Comparison of ENCODE assay signal across 7 cellular contexts in genomic region chr4:184344435-184344834, GRCh38.
DNase-seq lines count a peak whose midpoint lies in the region; ATAC-seq and TF ChIP-seq lines count a peak whose summit lies in the region.

No MANE protein-coding gene starts in this region.

- H3K4me2 ChIP-seq in GM23248 (ENCODE audit: unreplicated experiment) (no peak overlapping the region), neural progenitor cell (peak overlapping the region; percentile 91)

- peak overlapping the region in 1 of 3 donors; percentile 67 for H3K27ac Mint-ChIP-seq in CD4-positive, CD25-positive, alpha-beta regulatory T cell
- H3K27ac Mint-ChIP-seq in activated T-helper 2 cell treated with anti-CD3 and anti-CD28 coated beads, Interferon-gamma antibody, Interleukin-2, Interleukin-4, amounts not matched to agents 10 μg/mL and 5 μg/mL and 100 μg/mL, durations not matched to agents 14 hours and 24 hours and 36 hours, result no peak overlapping the region
- H3K27ac Mint-ChIP-seq in neural progenitor cell, result peak overlapping the region; percentile 80

- no peaks in the 10 kb centered on the region for H3K79me2 ChIP-seq in GM23248 (ENCODE audit: insufficient read depth)
- no peaks in the 10 kb centered on the region for H3K79me2 ChIP-seq in neural progenitor cell (ENCODE audit: low read depth)

- H3K36me3 Mint-ChIP-seq in CD4-positive, CD25-positive, alpha-beta regulatory T cell, result no peaks in the 10 kb centered on the region
- no peaks in the 10 kb centered on the region for H3K36me3 Mint-ChIP-seq in activated T-helper 2 cell treated with anti-CD3 and anti-CD28 coated beads, Interferon-gamma antibody, Interleukin-2, Interleukin-4, amounts not matched to agents 10 μg/mL and 5 μg/mL and 100 μg/mL, durations not matched to agents 14 hours and 24 hours and 36 hours (ENCODE audit: low read depth)
- H3K36me3 Mint-ChIP-seq in neural progenitor cell, result no peaks in the 10 kb centered on the region

- H3K9me3 Mint-ChIP-seq in CD4-positive, CD25-positive, alpha-beta regulatory T cell, result no peaks in the 10 kb centered on the region
- no peaks in the 10 kb centered on the region for H3K9me3 Mint-ChIP-seq in activated T-helper 2 cell treated with anti-CD3 and anti-CD28 coated beads, Interferon-gamma antibody, Interleukin-2, Interleukin-4, amounts not matched to agents 10 μg/mL and 5 μg/mL and 100 μg/mL, durations not matched to agents 14 hours and 24 hours and 36 hours
- H3K9me3 Mint-ChIP-seq in neural progenitor cell, result no peaks in the 10 kb centered on the region

- H3K4me1 ChIP-seq in CD4-positive, CD25-positive, alpha-beta regulatory T cell (ENCODE audit: control insufficient read depth, insufficient read depth, low read length, poor library complexity, severe bottlenecking), result peaks cover 10% of the 10 kb centered on the region
- H3K4me1 ChIP-seq in GM23248 (ENCODE audit: insufficient read depth) (no peaks in the 10 kb centered on the region), neural progenitor cell (peaks cover 7% of the 10 kb centered on the region)

- intact Hi-C loops in activated T-helper 2 cell treated with anti-CD3 and anti-CD28 coated beads, Interferon-gamma antibody, Interleukin-2, Interleukin-4, amounts not matched to agents 10 μg/mL and 5 μg/mL and 100 μg/mL, durations not matched to agents 14 hours and 24 hours and 36 hours (cut with micrococcal nuclease), result loop anchor here (5.0 kb wide), 2 partner anchors 38 to 42 kb away; no protein-coding TSS in a partner anchor

- peak overlapping the region; percentile 90 for H3K4me3 ChIP-seq in CD4-positive, CD25-positive, alpha-beta regulatory T cell (ENCODE audit: low read depth, low read length)
- H3K4me3 ChIP-seq in GM23248 (no peak overlapping the region), neural progenitor cell (no peak overlapping the region)

- no peaks in the 10 kb centered on the region for H4K20me1 ChIP-seq in GM23248 (ENCODE audit: insufficient read depth)
- no peaks in the 10 kb centered on the region for H4K20me1 ChIP-seq in neural progenitor cell (ENCODE audit: low read depth)

- H2AFZ ChIP-seq in GM23248 (peak overlapping the region; percentile 95; the same call in 1 of the 2 replicates), neural progenitor cell (replicated peaks) (peak overlapping the region; percentile 98)

- H3K9me2 ChIP-seq in GM23248 (ENCODE audit: insufficient read depth), result no peaks in the 10 kb centered on the region

- 74% methylated on average over 4 of the region's 4 CpGs for WGBS in GM23248 (ENCODE audit: low coverage in 1 of 2, low lambda C conversion rate in 2 of 2, missing lambda C conversion rate in 2 of 2), 2 experiments

- in situ Hi-C loops in GM23248 (cut with MboI), result no loop called here

- H3F3A ChIP-seq in GM23248 (ENCODE audit: insufficient read depth), result no peaks in the 10 kb centered on the region
- H3F3A ChIP-seq in neural progenitor cell (ENCODE audit: low read depth), result peaks cover 5% of the 10 kb centered on the region

- H3K9me3 ChIP-seq in CD4-positive, CD25-positive, alpha-beta regulatory T cell (ENCODE audit: control insufficient read depth in 2 of 2, low read length in 2 of 2), result no peaks in the 10 kb centered on the region
- H3K9me3 ChIP-seq in GM23248 (ENCODE audit: low read depth) (no peaks in the 10 kb centered on the region), neural progenitor cell (ENCODE audit: low read depth) (no peaks in the 10 kb centered on the region)

- H3K4me1 Mint-ChIP-seq in CD4-positive, CD25-positive, alpha-beta regulatory T cell, result peaks cover 0 to 19% (median 13%) of the 10 kb centered on the region in 4 donors
- H3K4me1 Mint-ChIP-seq in activated T-helper 2 cell treated with anti-CD3 and anti-CD28 coated beads, Interferon-gamma antibody, Interleukin-2, Interleukin-4, amounts not matched to agents 10 μg/mL and 5 μg/mL and 100 μg/mL, durations not matched to agents 14 hours and 24 hours and 36 hours (ENCODE audit: low read depth), result peaks cover 24% of the 10 kb centered on the region
- peaks cover 48% of the 10 kb centered on the region for H3K4me1 Mint-ChIP-seq in neural progenitor cell

- peaks cover 13% of the 10 kb centered on the region for H3K27me3 Mint-ChIP-seq in CD4-positive, CD25-positive, alpha-beta regulatory T cell
- H3K27me3 Mint-ChIP-seq in activated T-helper 2 cell treated with anti-CD3 and anti-CD28 coated beads, Interferon-gamma antibody, Interleukin-2, Interleukin-4, amounts not matched to agents 10 μg/mL and 5 μg/mL and 100 μg/mL, durations not matched to agents 14 hours and 24 hours and 36 hours (ENCODE audit: low read depth), result no peaks in the 10 kb centered on the region
- peaks cover 6% of the 10 kb centered on the region for H3K27me3 Mint-ChIP-seq in neural progenitor cell (ENCODE audit: insufficient read depth, low read depth)

- ATAC-seq in CD4-positive, CD25-positive, alpha-beta regulatory T cell (ENCODE audit: low read depth in 2 of 2), result no peak

- no peaks in the 10 kb centered on the region for H3K27me3 ChIP-seq in CD4-positive, CD25-positive, alpha-beta regulatory T cell (ENCODE audit: control insufficient read depth, insufficient read depth, low read length)
- H3K27me3 ChIP-seq in GM23248 (replicated peaks; ENCODE audit: insufficient read depth) (no peaks in the 10 kb centered on the region), neural progenitor cell (no peaks in the 10 kb centered on the region)

- no peak overlapping the region for H3K9ac ChIP-seq in GM23248
- no peak overlapping the region for H3K9ac ChIP-seq in neural progenitor cell

- peak overlapping the region; percentile 40 to 90 (median 88) for H3K4me3 Mint-ChIP-seq in CD4-positive, CD25-positive, alpha-beta regulatory T cell
- H3K4me3 Mint-ChIP-seq in activated T-helper 2 cell treated with anti-CD3 and anti-CD28 coated beads, Interferon-gamma antibody, Interleukin-2, Interleukin-4, amounts not matched to agents 10 μg/mL and 5 μg/mL and 100 μg/mL, durations not matched to agents 14 hours and 24 hours and 36 hours (ENCODE audit: low read depth), result peak overlapping the region; percentile 74
- H3K4me3 Mint-ChIP-seq in neural progenitor cell, result peak overlapping the region; percentile 84

- no peak for TF ChIP-seq CTCF in neural progenitor cell (IDR thresholded peaks at IDR 0.05)

- DNase-seq in CD4-positive, CD25-positive, alpha-beta regulatory T cell, result no peak
- DNase-seq in GM23248, result no peak
- no peak for DNase-seq in activated T-helper 2 cell treated with anti-CD3 and anti-CD28 coated beads, Interferon-gamma antibody, Interleukin-2, Interleukin-4, amounts not matched to agents 10 μg/mL and 5 μg/mL and 100 μg/mL, durations not matched to agents 14 hours and 24 hours and 36 hours (ENCODE audit: low spot score)
- DNase-seq in neural progenitor cell (ENCODE audit: low spot score), result no peak
- DNase-seq in LoVo (ENCODE audit: low spot score), result no peak
- DNase-seq in middle frontal gyrus (ENCODE audit: extremely low spot score, low spot score), result no peak
- DNase-seq in SHP77 (lab: John Stamatoyannopoulos, UW), result no peak

- no peaks in the 10 kb centered on the region for H3K36me3 ChIP-seq in CD4-positive, CD25-positive, alpha-beta regulatory T cell (ENCODE audit: control insufficient read depth, insufficient read depth, low read length)
- H3K36me3 ChIP-seq in GM23248 (ENCODE audit: low read depth) (no peaks in the 10 kb centered on the region), neural progenitor cell (no peaks in the 10 kb centered on the region)

- no peak overlapping the region for H3K27ac ChIP-seq in CD4-positive, CD25-positive, alpha-beta regulatory T cell (ENCODE audit: insufficient read depth, low read length, poor library complexity, severe bottlenecking)
- H3K27ac ChIP-seq in GM23248 (no peak overlapping the region), neural progenitor cell (no peak overlapping the region)
